Comparison of ENCODE assay signal across 17 cellular contexts in the genomic region with DNA sequence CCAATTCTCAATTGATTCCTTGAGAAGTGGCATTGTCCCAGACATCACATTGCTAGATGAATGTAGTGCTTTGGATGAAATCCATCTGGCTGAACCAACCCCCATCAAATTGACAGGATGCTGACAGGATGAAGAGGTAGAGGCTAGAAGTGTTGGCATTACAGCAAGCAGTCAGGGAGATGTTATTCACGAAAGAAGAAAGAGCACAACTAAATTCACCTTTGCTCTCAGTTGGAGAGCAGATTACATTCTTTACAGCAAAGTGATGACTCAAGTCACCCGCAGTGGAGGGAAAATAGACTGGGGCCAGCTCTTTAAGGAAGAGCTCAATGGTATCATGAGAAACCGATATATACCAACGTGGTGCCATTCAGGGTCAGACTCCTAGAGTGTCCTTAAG.
DNase-seq lines count a peak whose midpoint lies in the region; ATAC-seq and TF ChIP-seq lines count a peak whose summit lies in the region.
"Had no signal": no experiment of that assay in that cellular context is flagged by ENCODE, and none has a peak within 500 bp of the region (broad histone marks: within the 10 kb centered on the region; RNA-seq: fewer than 3 reads in every experiment).

No MANE protein-coding gene starts in this region.

- H3K9me3 ChIP-seq in mammary epithelial cell (replicated peaks; ENCODE audit: insufficient read depth, low read length): no peaks in the 10 kb centered on the region
- no peaks in the 10 kb centered on the region for H3K9me3 ChIP-seq in Peyer's patch
- H3K9me3 ChIP-seq: vagina had no signal

- H3K9me3 Mint-ChIP-seq in MCF 10A (ENCODE audit: unreplicated experiment): no peaks in the 10 kb centered on the region
- H3K9me3 Mint-ChIP-seq: activated CD4-positive, alpha-beta T cell treated with anti-CD3 and anti-CD28 coated beads, Interleukin-2, amount 10 ng/mL, durations not matched to agents 24 days and 14 days; CD4-positive, alpha-beta memory T cell had no signal

- H3K27me3 ChIP-seq in mammary epithelial cell (ENCODE audit: insufficient read depth, low read length) (no peaks in the 10 kb centered on the region), Peyer's patch (no peaks in the 10 kb centered on the region)
- H3K27me3 ChIP-seq: vagina had no signal

- POLR2A ChIA-PET in MCF 10A (lab: Yijun Ruan, JAX): no interaction called here

- dilution Hi-C loops in mammary epithelial cell (cut with HindIII; ENCODE audit: low sequenced_read_pairs): loop anchor here (25.0 kb wide), 1 partner anchor 282 kb away; no protein-coding TSS in a partner anchor

- TF ChIP-seq POLR2A in Peyer's patch (IDR thresholded peaks at IDR 0.05): no peak

- in situ Hi-C loops in mammary epithelial cell (cut with MboI; ENCODE audit: low sequenced_read_pairs in 2 of 2): loop anchor here in 1 of 2 donors (25.0 kb wide), 1 partner anchor 1457 kb away; no protein-coding TSS in a partner anchor
- in situ Hi-C loops in astrocyte of the cerebellum (cut with HindIII; ENCODE audit: low sequenced_read_pairs): no loop called here

- DNase-seq in MCF 10A (ENCODE audit: unreplicated experiment) (peak; percentile 40), mammary epithelial cell (no peak), astrocyte of the cerebellum (ENCODE audit: low read depth) (peak; percentile 55), left ventricle myocardium superior (no peak), pons (ENCODE audit: low spot score) (peak; percentile 25), Peyer's patch (no peak)
- no peak for DNase-seq in NK-92 treated with Interleukin-12 subunit alpha and Interleukin-12 subunit beta, amount 100 ng/mL, for 24 hours (lab: John Stamatoyannopoulos, UW)
- DNase-seq: activated CD4-positive, alpha-beta T cell treated with anti-CD3 and anti-CD28 coated beads, Interleukin-2, amount 10 ng/mL, durations not matched to agents 24 days and 14 days; activated gamma-delta T cell treated with Interleukin-2 at 50 U/mL for 16 hours; anterior cingulate cortex; CD4-positive, alpha-beta memory T cell; DMS79; NCI-H1436 treated with DMSO at 0.1 percent for 48 hours; NCI-H510A; stimulated activated CD4-positive, alpha-beta T cell treated with anti-CD3 and anti-CD28 coated beads, Interleukin-2, amount 100 ng/mL, for 24 hours had no signal

- peak; percentile 97 for ATAC-seq in left ventricle myocardium superior
- ATAC-seq in GM18907 (IDR thresholded peaks at IDR 0.05; ENCODE audit: unreplicated experiment): no peak

- no peak overlapping the region for H3K4me3 Mint-ChIP-seq in MCF 10A (ENCODE audit: unreplicated experiment)
- H3K4me3 Mint-ChIP-seq: activated CD4-positive, alpha-beta T cell treated with anti-CD3 and anti-CD28 coated beads, Interleukin-2, amount 10 ng/mL, durations not matched to agents 24 days and 14 days; CD4-positive, alpha-beta memory T cell had no signal

- no peaks in the 10 kb centered on the region for H3K36me3 Mint-ChIP-seq in MCF 10A (ENCODE audit: insufficient read depth, unreplicated experiment)
- H3K36me3 Mint-ChIP-seq: CD4-positive, alpha-beta memory T cell had no signal

- no TSS peak for BruUV-seq in MCF 10A (replicated peaks; lab: Mats Ljungman, UMichigan)
- BruUV-seq in mammary epithelial cell (replicated peaks; lab: Mats Ljungman, UMichigan): no TSS peak

- H3K4me1 Mint-ChIP-seq in MCF 10A (ENCODE audit: insufficient read depth, unreplicated experiment): peaks cover 12% of the 10 kb centered on the region
- H3K4me1 Mint-ChIP-seq: activated CD4-positive, alpha-beta T cell treated with anti-CD3 and anti-CD28 coated beads, Interleukin-2, amount 10 ng/mL, durations not matched to agents 24 days and 14 days; CD4-positive, alpha-beta memory T cell had no signal

- H3K9ac ChIP-seq in mammary epithelial cell (ENCODE audit: insufficient read depth, low read length): no peak overlapping the region

- TF ChIP-seq CTCF in MCF 10A (IDR thresholded peaks at IDR 0.05; ENCODE audit: unreplicated experiment) (no peak), mammary epithelial cell (conservative IDR thresholded peaks at IDR 0.05 in 1 of 2, IDR thresholded peaks at IDR 0.05 in 1 of 2; ENCODE audit: extremely low read depth in 1 of 2, insufficient read depth in 1 of 2, low read depth in 1 of 2, low read length in 2 of 2) (no peak), astrocyte of the cerebellum (IDR thresholded peaks at IDR 0.05; ENCODE audit: low read depth, low read length, missing control alignments) (no peak), Peyer's patch (IDR thresholded peaks at IDR 0.05) (no peak)

- H2AFZ ChIP-seq in mammary epithelial cell (ENCODE audit: low read depth, low read length): no peak overlapping the region

- no peaks in the 10 kb centered on the region for H3K27me3 Mint-ChIP-seq in MCF 10A (ENCODE audit: insufficient read depth, unreplicated experiment)

- H3K4me1 ChIP-seq in mammary epithelial cell (ENCODE audit: insufficient read depth, low read length) (peaks cover 4% of the 10 kb centered on the region), Peyer's patch (no peaks in the 10 kb centered on the region)

- no peaks in the 10 kb centered on the region for H3K79me2 ChIP-seq in mammary epithelial cell (ENCODE audit: insufficient read depth, low read length)

- no peaks in the 10 kb centered on the region for H3K36me3 ChIP-seq in mammary epithelial cell (ENCODE audit: insufficient read depth, low read length)
- no peaks in the 10 kb centered on the region for H3K36me3 ChIP-seq in Peyer's patch
- H3K36me3 ChIP-seq: vagina had no signal

- H3K27ac ChIP-seq in mammary epithelial cell (ENCODE audit: insufficient read depth, low read depth, low read length): no peak overlapping the region
- no peak overlapping the region for H3K27ac ChIP-seq in Peyer's patch
- H3K27ac ChIP-seq: vagina had no signal

- H3K4me3 ChIP-seq in mammary epithelial cell (replicated peaks in 1 of 3; ENCODE audit: insufficient read depth in 1 of 3, low read depth in 2 of 3, low read length in 3 of 3): no peak overlapping the region
- H3K4me3 ChIP-seq in astrocyte of the cerebellum (ENCODE audit: low read depth, low read length): no peak overlapping the region
- H3K4me3 ChIP-seq in Peyer's patch: no peak overlapping the region
- H3K4me3 ChIP-seq: vagina had no signal

- no peaks in the 10 kb centered on the region for H4K20me1 ChIP-seq in mammary epithelial cell (ENCODE audit: insufficient read depth, low read length)

- 58% methylated on average over 4 of the region's 4 CpGs for WGBS in mammary epithelial cell (ENCODE audit: low coverage, missing lambda C conversion rate)

- intact Hi-C loops in MCF 10A (cut with micrococcal nuclease): no loop called here
- intact Hi-C loops in mammary epithelial cell (cut with micrococcal nuclease): loop anchor here (5.0 kb wide), 1 partner anchor 313 kb away; no protein-coding TSS in a partner anchor
- intact Hi-C loops in left ventricle myocardium superior (cut with micrococcal nuclease): no loop called here

- no peak overlapping the region for H3K4me2 ChIP-seq in mammary epithelial cell (ENCODE audit: insufficient read depth, low read depth, low read length)

- CTCF ChIA-PET in MCF 10A (lab: Yijun Ruan, JAX) (interaction anchor here (0.7 to 1.2 kb wide), 3 partner anchors 11 to 286 kb away, joined by 3 read pairs; no protein-coding TSS in a partner anchor), mammary epithelial cell (lab: Charles Lee; ENCODE audit: low non-redundant PET) (no interaction called here)

- H3K27ac Mint-ChIP-seq in MCF 10A (ENCODE audit: low read depth, unreplicated experiment): no peak overlapping the region
- H3K27ac Mint-ChIP-seq: activated CD4-positive, alpha-beta T cell treated with anti-CD3 and anti-CD28 coated beads, Interleukin-2, amount 10 ng/mL, durations not matched to agents 24 days and 14 days; CD4-positive, alpha-beta memory T cell had no signal

Comparison
In these comparisons a context has a peak if more than half of its experiments do, and no peak if none do; other contexts are left out.
1. DNase-seq: peak in MCF 10A (single experiment), astrocyte of the cerebellum (single experiment) and pons (single experiment); none in mammary epithelial cell (single experiment), left ventricle myocardium superior (single experiment), NK-92 treated with Interleukin-12 subunit alpha and Interleukin-12 subunit beta, amount 100 ng/mL, for 24 hours (single experiment) and Peyer's patch (0 of 3).